Comparison of ENCODE assay signal across 8 cellular contexts in genomic region chr16:10940501-10941079, GRCh38. TPM values are rescaled to one million over a fixed set of nuclear protein-coding genes. Genes with fewer than 3 reads are reported as not detected.
DNase-seq lines count a peak whose midpoint lies in the region; ATAC-seq and TF ChIP-seq lines count a peak whose summit lies in the region.

No MANE protein-coding gene starts in this region.

- peak overlapping the region; percentile 79 for H3K27ac Mint-ChIP-seq in activated CD8-positive, alpha-beta memory T cell treated with anti-CD3 and anti-CD28 coated beads, Interleukin-2, amount 10 ng/mL, durations not matched to agents 7 days and 5 days

- 28% methylated on average over 5 to 8 of the region's 8 CpGs for WGBS in testis, 2 donors

- H3K4me1 Mint-ChIP-seq in activated CD8-positive, alpha-beta memory T cell treated with anti-CD3 and anti-CD28 coated beads, Interleukin-2, amount 10 ng/mL, durations not matched to agents 7 days and 5 days, result peaks cover 74% of the 10 kb centered on the region

- H3K36me3 Mint-ChIP-seq in activated CD8-positive, alpha-beta memory T cell treated with anti-CD3 and anti-CD28 coated beads, Interleukin-2, amount 10 ng/mL, durations not matched to agents 7 days and 5 days, result peaks cover 4% of the 10 kb centered on the region

- ATAC-seq in activated CD8-positive, alpha-beta memory T cell treated with anti-CD3 and anti-CD28 coated beads, Interleukin-2, amount 10 ng/mL, durations not matched to agents 7 days and 5 days, result no peak
- no peak for ATAC-seq in HG03520 (IDR thresholded peaks at IDR 0.05; ENCODE audit: unreplicated experiment)

- TF ChIP-seq POLR2A in testis (IDR thresholded peaks at IDR 0.05), result no peak

- TF ChIP-seq CTCF in testis (IDR thresholded peaks at IDR 0.05), result no peak

- peaks cover 62% of the 10 kb centered on the region for H3K4me1 ChIP-seq in testis

- peak overlapping the region; percentile 18 for H3K27ac ChIP-seq in angular gyrus (ENCODE audit: low read depth, low read length)
- H3K27ac ChIP-seq in testis, result peak overlapping the region; percentile 71 to 90

- no peak for DNase-seq in activated CD8-positive, alpha-beta memory T cell treated with anti-CD3 and anti-CD28 coated beads, Interleukin-2, amount 10 ng/mL, durations not matched to agents 7 days and 5 days
- DNase-seq in activated CD8-positive, alpha-beta memory T cell treated with anti-CD3 and anti-CD28 coated beads for 24 hours, result no peak
- DNase-seq in left kidney (ENCODE audit: low read depth, low spot score), result peak; percentile 36
- DNase-seq in testis, result no peak
- no peak for DNase-seq in activated gamma-delta T cell treated with Interleukin-2 at 50 U/mL for 16 hours
- DNase-seq in hepatic stellate cell (ENCODE audit: low spot score), result no peak

- no peaks in the 10 kb centered on the region for H3K27me3 ChIP-seq in testis

- intact Hi-C loops in testis (cut with DNase I; ENCODE audit: low total_unique reads), result no loop called here

- H3K27me3 Mint-ChIP-seq in activated CD8-positive, alpha-beta memory T cell treated with anti-CD3 and anti-CD28 coated beads, Interleukin-2, amount 10 ng/mL, durations not matched to agents 7 days and 5 days, result no peaks in the 10 kb centered on the region

- peak overlapping the region; percentile 90 for H3K4me3 Mint-ChIP-seq in activated CD8-positive, alpha-beta memory T cell treated with anti-CD3 and anti-CD28 coated beads, Interleukin-2, amount 10 ng/mL, durations not matched to agents 7 days and 5 days

- H3K9me3 ChIP-seq in testis, result no peaks in the 10 kb centered on the region

- CTCF ChIA-PET in activated CD8-positive, alpha-beta memory T cell treated with anti-CD3 and anti-CD28 coated beads, Interleukin-2, amount 10 ng/mL, durations not matched to agents 7 days and 5 days (lab: Charles Lee), result interaction anchor here (0.9 to 1.3 kb wide), 10 partner anchors 8 to 465 kb away, joined by 3 to 5 read pairs (median 4); partner anchors contain the start of genes CIITA and SOCS1

- H3K4me3 ChIP-seq in testis, result peak overlapping the region; percentile 85 to 86

- H3K36me3 ChIP-seq in testis (ENCODE audit: low read depth, missing control alignments), result no peaks in the 10 kb centered on the region

- no peaks in the 10 kb centered on the region for H3K9me3 Mint-ChIP-seq in activated CD8-positive, alpha-beta memory T cell treated with anti-CD3 and anti-CD28 coated beads, Interleukin-2, amount 10 ng/mL, durations not matched to agents 7 days and 5 days (ENCODE audit: low read depth)

RNA-seq across cellular contexts. Expression of gene DEXI, which starts 1.7 kb away (rescaled TPM):
- 10 to 100 TPM; 23.3 to 30.8 TPM for total RNA-seq in activated CD8-positive, alpha-beta memory T cell treated with anti-CD3 and anti-CD28 coated beads, Interleukin-2, amount 10 ng/mL, durations not matched to agents 7 days and 5 days
- 10 to 100 TPM; 39.0 to 57.4 TPM for total RNA-seq in testis
- 30.0 TPM for polyA plus RNA-seq in testis (ENCODE audit: insufficient read depth, low read depth, low replicate concordance)

RNA-seq across cellular contexts. Expression of gene CLEC16A, which starts 3.8 kb away (rescaled TPM):
- 10 to 100 TPM; 36.5 to 55.9 TPM for total RNA-seq in activated CD8-positive, alpha-beta memory T cell treated with anti-CD3 and anti-CD28 coated beads, Interleukin-2, amount 10 ng/mL, durations not matched to agents 7 days and 5 days
- 100 to 1,000 TPM in 1 of 2 donors, 10 to 100 TPM in 1; 93.9 to 122 TPM for total RNA-seq in testis
- polyA plus RNA-seq in testis (ENCODE audit: insufficient read depth, low read depth, low replicate concordance), result 126 TPM
